Comparison of ENCODE assay signal across 10 cellular contexts in genomic region chr10:22997102-22997501, GRCh38.
DNase-seq lines count a peak whose midpoint lies in the region; ATAC-seq and TF ChIP-seq lines count a peak whose summit lies in the region.
"Had no signal": no experiment of that assay in that cellular context is flagged by ENCODE, and none has a peak within 500 bp of the region (broad histone marks: within the 10 kb centered on the region; RNA-seq: fewer than 3 reads in every experiment).

No MANE protein-coding gene starts in this region.

- H3K27me3 ChIP-seq in MG63, result no peaks in the 10 kb centered on the region; the same call in 1 of the 2 replicates
- H3K27me3 ChIP-seq in liver (ENCODE audit: control insufficient read depth in 4 of 4, insufficient read depth in 4 of 4, low read length in 3 of 4), result peaks cover 0 to 3% (median 0%) of the 10 kb centered on the region in 4 donors
- no peaks in the 10 kb centered on the region for H3K27me3 ChIP-seq in vagina

- no peaks in the 10 kb centered on the region for H3K36me3 Mint-ChIP-seq in activated naive CD4-positive, alpha-beta T cell treated with anti-CD3 and anti-CD28 coated beads, Interleukin-2, amount 50 U/mL, for 72 hours
- H3K36me3 Mint-ChIP-seq: CD8-positive, alpha-beta T cell had no signal

- intact Hi-C loops in Right ventricle myocardium superior (cut with DNase I) (no loop called here), vagina (cut with DNase I) (no loop called here)

- 48% methylated on average over 2 of the region's 2 CpGs for WGBS in liver

- H3K9me3 Mint-ChIP-seq in activated naive CD4-positive, alpha-beta T cell treated with anti-CD3 and anti-CD28 coated beads, Interleukin-2, amount 50 U/mL, for 72 hours, result no peaks in the 10 kb centered on the region
- H3K9me3 Mint-ChIP-seq: CD8-positive, alpha-beta T cell had no signal

- H3K36me3 ChIP-seq in MG63 (no peaks in the 10 kb centered on the region), liver (ENCODE audit: control insufficient read depth in 4 of 4, insufficient read depth in 3 of 4, low read depth in 1 of 4, low read length in 3 of 4) (no peaks in the 10 kb centered on the region), vagina (no peaks in the 10 kb centered on the region)

- no peak overlapping the region for H3K27ac ChIP-seq in liver (ENCODE audit: low read depth in 1 of 2, low read length in 2 of 2)
- H3K27ac ChIP-seq in vagina, result no peak overlapping the region

- TF ChIP-seq CTCF in liver (IDR thresholded peaks at IDR 0.05; ENCODE audit: low read depth, low read length, missing input control) (no peak), vagina (IDR thresholded peaks at IDR 0.05) (no peak)

- ATAC-seq in activated naive CD4-positive, alpha-beta T cell treated with anti-CD3 and anti-CD28 coated beads, Interleukin-2, amount 50 U/mL, for 72 hours, result no peak
- no peak for ATAC-seq in Right ventricle myocardium superior (ENCODE audit: poor library complexity)
- ATAC-seq: CD8-positive, alpha-beta T cell had no signal

- no peak overlapping the region for H3K9ac ChIP-seq in liver (ENCODE audit: low read depth in 1 of 2, low read length in 2 of 2)

- peak; percentile 19 for DNase-seq in Daoy (ENCODE audit: low read depth)
- DNase-seq in MG63, result peak; percentile 2
- peak; percentile 6 for DNase-seq in brain pericyte (ENCODE audit: low read depth, low spot score)
- no peak for DNase-seq in activated CD4-positive, alpha-beta T cell treated with anti-CD3 and anti-CD28 coated beads for 48 hours
- DNase-seq in activated naive CD4-positive, alpha-beta T cell treated with anti-CD3 and anti-CD28 coated beads, Interleukin-2, amount 50 U/mL, for 72 hours (ENCODE audit: low spot score in 2 of 2), result no peak
- DNase-seq in Right ventricle myocardium superior, result no peak
- no peak for DNase-seq in vagina (ENCODE audit: extremely low spot score in 2 of 2)
- DNase-seq: CD8-positive, alpha-beta T cell; T-helper 9 cell had no signal

- no peak overlapping the region for H3K4me3 ChIP-seq in MG63
- H3K4me3 ChIP-seq in liver (ENCODE audit: low read depth in 1 of 3, low read length in 3 of 3), result no peak overlapping the region
- no peak overlapping the region for H3K4me3 ChIP-seq in vagina

- no peaks in the 10 kb centered on the region for H3K9me3 ChIP-seq in MG63
- H3K9me3 ChIP-seq in liver (ENCODE audit: control insufficient read depth in 4 of 4, low read length in 3 of 4), result no peaks in the 10 kb centered on the region
- H3K9me3 ChIP-seq in vagina, result no peaks in the 10 kb centered on the region

- TF ChIP-seq POLR2A in vagina (IDR thresholded peaks at IDR 0.05), result no peak

- H3K4me1 ChIP-seq in liver (ENCODE audit: control insufficient read depth in 4 of 4, insufficient read depth in 4 of 4, low read length in 3 of 4) (peaks cover 2 to 8% (median 7%) of the 10 kb centered on the region in 4 donors), vagina (no peaks in the 10 kb centered on the region)

- no peak for TF ChIP-seq RAD21 in liver (IDR thresholded peaks at IDR 0.05)

- H3K27ac Mint-ChIP-seq in activated naive CD4-positive, alpha-beta T cell treated with anti-CD3 and anti-CD28 coated beads, Interleukin-2, amount 50 U/mL, for 72 hours, result no peak overlapping the region
- H3K27ac Mint-ChIP-seq: CD8-positive, alpha-beta T cell had no signal

TF ChIP-seq in liver, 16 proteins besides CTCF, POLR2A, EP300 and RAD21:
- TF ChIP-seq HNF4A (conservative IDR thresholded peaks at IDR 0.05) (no peak), ATF3 (IDR thresholded peaks at IDR 0.05) (peak; percentile 70)

Comparison
In these comparisons a context has a peak if more than half of its experiments do, and no peak if none do; other contexts are left out.
1. DNase-seq: peak in Daoy (single experiment), MG63 (single experiment) and brain pericyte (single experiment); none in activated CD4-positive, alpha-beta T cell treated with anti-CD3 and anti-CD28 coated beads for 48 hours (single experiment), activated naive CD4-positive, alpha-beta T cell treated with anti-CD3 and anti-CD28 coated beads, Interleukin-2, amount 50 U/mL, for 72 hours (0 of 2), Right ventricle myocardium superior (single experiment) and vagina (0 of 2).